1 cellular context compared by ENCODE assay signal in the genomic region with DNA sequence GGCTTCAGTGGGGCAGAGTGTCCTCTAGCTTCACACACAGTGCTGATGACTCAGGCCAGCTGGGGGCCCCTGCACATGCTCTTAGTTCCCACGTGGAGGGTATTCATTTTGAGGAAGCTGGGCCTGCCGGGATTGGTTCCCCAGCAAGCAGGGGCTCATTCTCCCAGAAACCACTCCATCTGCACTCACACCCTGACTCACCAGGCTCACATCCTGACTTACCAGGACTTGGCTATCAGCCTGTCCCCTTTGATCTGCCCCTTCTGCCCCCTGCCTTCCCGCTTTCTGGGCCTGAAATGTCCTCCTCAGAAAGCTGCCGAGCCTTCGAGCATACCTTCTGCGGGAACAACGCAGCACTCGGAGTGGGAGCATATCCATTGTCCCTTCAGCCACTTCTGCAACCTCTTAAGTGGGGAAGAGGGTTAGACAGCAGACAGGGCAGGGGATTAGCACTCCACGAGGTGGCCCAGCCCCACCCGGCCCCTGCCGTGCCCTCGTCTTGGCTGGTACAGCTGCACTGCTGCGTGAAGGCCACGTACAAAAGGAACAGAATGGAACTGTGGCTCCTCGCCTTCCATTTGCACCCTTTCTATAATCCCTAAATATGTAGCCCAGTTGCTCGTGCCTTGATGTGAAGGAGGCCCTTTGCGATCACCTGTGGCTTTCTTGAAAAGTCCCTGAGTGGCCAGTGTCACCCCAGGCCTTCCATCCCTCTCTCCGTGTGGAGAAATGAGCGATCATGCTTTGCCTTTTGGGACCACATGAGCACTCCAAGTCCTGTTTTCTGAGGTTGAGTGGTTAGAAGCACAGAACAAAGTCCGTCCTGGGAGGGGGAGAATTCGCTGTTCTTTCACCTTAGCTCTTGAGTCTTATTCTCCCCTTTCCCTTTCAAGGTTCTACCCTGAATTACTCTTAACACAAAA.
TF ChIP-seq lines count a peak whose summit lies in the region.

No MANE protein-coding gene starts in this region.

TF ChIP-seq in SK-N-SH treated with all-trans-retinoic acid at 6 μM for 48 hours, 23 proteins besides CTCF, POLR2A, EP300 and RAD21 (continued from another document):
- TF ChIP-seq, protein P1, sequence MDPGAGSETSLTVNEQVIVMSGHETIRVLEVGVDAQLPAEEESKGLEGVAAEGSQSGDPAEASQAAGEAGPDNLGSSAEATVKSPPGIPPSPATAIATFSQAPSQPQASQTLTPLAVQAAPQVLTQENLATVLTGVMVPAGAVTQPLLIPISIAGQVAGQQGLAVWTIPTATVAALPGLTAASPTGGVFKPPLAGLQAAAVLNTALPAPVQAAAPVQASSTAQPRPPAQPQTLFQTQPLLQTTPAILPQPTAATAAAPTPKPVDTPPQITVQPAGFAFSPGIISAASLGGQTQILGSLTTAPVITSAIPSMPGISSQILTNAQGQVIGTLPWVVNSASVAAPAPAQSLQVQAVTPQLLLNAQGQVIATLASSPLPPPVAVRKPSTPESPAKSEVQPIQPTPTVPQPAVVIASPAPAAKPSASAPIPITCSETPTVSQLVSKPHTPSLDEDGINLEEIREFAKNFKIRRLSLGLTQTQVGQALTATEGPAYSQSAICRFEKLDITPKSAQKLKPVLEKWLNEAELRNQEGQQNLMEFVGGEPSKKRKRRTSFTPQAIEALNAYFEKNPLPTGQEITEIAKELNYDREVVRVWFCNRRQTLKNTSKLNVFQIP (CRISPR knock-in tag; IDR thresholded peaks at IDR 0.05; ENCODE audit: borderline replicate concordance, low read depth) = no peak
- TF ChIP-seq PPARA (CRISPR knock-in tag; IDR thresholded peaks at IDR 0.05; ENCODE audit: borderline replicate concordance) = no peak
- TF ChIP-seq BACH2 (CRISPR knock-in tag; IDR thresholded peaks at IDR 0.05; ENCODE audit: borderline replicate concordance) = no peak
TF ChIP-seq in SK-N-SH treated with all-trans-retinoic acid at 6 μM for 48 hours: peak in this region for 0.
